19 cellular contexts compared by ENCODE assay signal in genomic region chr13:40180776-40181175, GRCh38.
DNase-seq lines count a peak whose midpoint lies in the region; ATAC-seq, FAIRE-seq and TF ChIP-seq lines count a peak whose summit lies in the region.
"Had no signal": no experiment of that assay in that cellular context is flagged by ENCODE, and none has a peak within 500 bp of the region (broad histone marks: within the 10 kb centered on the region; RNA-seq: fewer than 3 reads in every experiment).

No MANE protein-coding gene starts in this region.

- H3K9me1 ChIP-seq in IMR-90 (ENCODE audit: insufficient read depth, low read length), result no peaks in the 10 kb centered on the region

- H3K4me1 ChIP-seq in IMR-90 (ENCODE audit: control insufficient read depth, insufficient read depth, low read length) (no peaks in the 10 kb centered on the region), H1 (replicated peaks in 1 of 4; ENCODE audit: control insufficient read depth in 3 of 4, insufficient read depth in 4 of 4, low read length in 3 of 4) (no peaks in the 10 kb centered on the region), trophoblast cell (ENCODE audit: control insufficient read depth in 1 of 2, insufficient read depth in 2 of 2, low read length in 2 of 2) (no peaks in the 10 kb centered on the region), aorta (ENCODE audit: control insufficient read depth in 1 of 2, insufficient read depth in 2 of 2, low read length in 2 of 2) (no peaks in the 10 kb centered on the region)

- ATAC-seq in IMR-90 (ENCODE audit: low read depth) (no peak), Right ventricle myocardium superior (ENCODE audit: poor library complexity) (no peak), aorta (ENCODE audit: low FRiP score) (no peak)
- ATAC-seq: CD8-positive, alpha-beta T cell; GM23338; HCT116 had no signal

- H3K9ac ChIP-seq in IMR-90 (ENCODE audit: low read depth, low read length) (no peak overlapping the region), H1 (replicated peaks in 1 of 4; ENCODE audit: extremely low read depth in 1 of 4, low read depth in 3 of 4, low read length in 3 of 4) (no peak overlapping the region), trophoblast cell (ENCODE audit: low read length) (no peak overlapping the region)
- H3K9ac ChIP-seq: BLaER1 treated with 17β-estradiol and CSF1 and Interleukin-3, amounts not matched to agents 10 nM and 100 nM had no signal

- H2BK20ac ChIP-seq in IMR-90 (ENCODE audit: low read depth, low read length) (no peak overlapping the region), H1 (ENCODE audit: low read length) (no peak overlapping the region)

- H2BK120ac ChIP-seq in IMR-90 (ENCODE audit: low read depth, low read length), result no peak overlapping the region
- H2BK120ac ChIP-seq in H1 (replicated peaks; ENCODE audit: low read depth, low read length), result no peak overlapping the region
- H2BK120ac ChIP-seq in trophoblast cell (ENCODE audit: insufficient read depth, low read length, poor library complexity), result no peak overlapping the region

- H2BK5ac ChIP-seq in IMR-90 (ENCODE audit: low read depth, low read length, poor library complexity, severe bottlenecking) (no peak overlapping the region), H1 (ENCODE audit: low read depth, low read length) (no peak overlapping the region), trophoblast cell (ENCODE audit: low read depth, low read length, poor library complexity) (no peak overlapping the region)

- no peaks in the 10 kb centered on the region for H3K36me3 ChIP-seq in IMR-90 (ENCODE audit: control insufficient read depth, insufficient read depth, low read length)
- no peaks in the 10 kb centered on the region for H3K36me3 ChIP-seq in H1 (ENCODE audit: control insufficient read depth in 2 of 4, insufficient read depth in 4 of 4, low read length in 3 of 4)
- H3K36me3 ChIP-seq in trophoblast cell (ENCODE audit: control insufficient read depth in 1 of 2, insufficient read depth in 2 of 2, low read length in 2 of 2), result no peaks in the 10 kb centered on the region
- H3K36me3 ChIP-seq in aorta (ENCODE audit: control insufficient read depth in 1 of 2, insufficient read depth in 2 of 2, low read length in 1 of 2), result no peaks in the 10 kb centered on the region
- H3K36me3 ChIP-seq: BLaER1 treated with 17β-estradiol and CSF1 and Interleukin-3, amounts not matched to agents 10 nM and 100 nM had no signal

- TF ChIP-seq RAD21 in IMR-90 (IDR thresholded peaks at IDR 0.05; ENCODE audit: low read length) (no peak), H1 (IDR thresholded peaks at IDR 0.05 in 1 of 2, conservative IDR thresholded peaks at IDR 0.05 in 1 of 2; ENCODE audit: low read depth in 2 of 2, low read length in 2 of 2) (no peak)

- H4K8ac ChIP-seq in IMR-90 (ENCODE audit: low read depth in 2 of 2, low read length in 2 of 2) (no peak overlapping the region), H1 (ENCODE audit: extremely low read depth, insufficient read depth, low read length) (no peak overlapping the region), trophoblast cell (ENCODE audit: low read depth, low read length) (no peak overlapping the region)

- H2BK15ac ChIP-seq in IMR-90 (ENCODE audit: low read depth, low read length) (no peak overlapping the region), H1 (ENCODE audit: low read length) (no peak overlapping the region)

- TF ChIP-seq EP300 in H1 (IDR thresholded peaks at IDR 0.05; ENCODE audit: borderline replicate concordance in 1 of 2, low read depth in 2 of 2, low read length in 2 of 2), result no peak

- H3K27ac ChIP-seq in IMR-90 (ENCODE audit: insufficient read depth, low read length), result no peak overlapping the region
- H3K27ac ChIP-seq in H1 (ENCODE audit: low read depth, low read length), result no peak overlapping the region
- H3K27ac ChIP-seq in trophoblast cell (ENCODE audit: low read depth, low read length), result no peak overlapping the region
- no peak overlapping the region for H3K27ac ChIP-seq in aorta (ENCODE audit: low read depth in 1 of 2, low read length in 2 of 2)
- H3K27ac ChIP-seq: 22Rv1; BLaER1 treated with 17β-estradiol and CSF1 and Interleukin-3, amounts not matched to agents 10 nM and 100 nM had no signal

- H3K14ac ChIP-seq in IMR-90 (replicated peaks; ENCODE audit: low read depth, low read length) (no peak overlapping the region), H1 (ENCODE audit: insufficient read length) (no peak overlapping the region), trophoblast cell (ENCODE audit: low read length) (no peak overlapping the region)

- H2AK9ac ChIP-seq in IMR-90 (replicated peaks; ENCODE audit: low read depth, low read length, poor library complexity), result no peak overlapping the region

- no CpG with 5 or more reads among the region's 1 CpG for WGBS in IMR-90 (ENCODE audit: extremely low coverage in 2 of 2, insufficient read length in 1 of 2), 2 experiments
- 89% methylated on average over 1 of the region's 1 CpG; no CpG with 5 or more reads in 1 of the 2 experiments for WGBS in H1 (ENCODE audit: extremely low coverage in 1 of 2, insufficient coverage in 1 of 2, insufficient read length in 1 of 2, insufficient replicate concordance in 2 of 2, low coverage in 1 of 2, low lambda C conversion rate in 2 of 2, missing lambda C conversion rate in 1 of 2), 2 experiments
- WGBS in trophoblast cell (ENCODE audit: extremely low coverage, insufficient coverage, insufficient read length), result no CpG with 5 or more reads among the region's 1 CpG
- WGBS in aorta, 2 donors, result 96 to 100% methylated on average over 1 of the region's 1 CpG

- H3K23ac ChIP-seq in IMR-90 (ENCODE audit: low read depth, low read length), result no peak overlapping the region
- H3K23ac ChIP-seq in H1 (ENCODE audit: insufficient read length), result no peak overlapping the region
- no peak overlapping the region for H3K23ac ChIP-seq in trophoblast cell (ENCODE audit: low read length)

- no peaks in the 10 kb centered on the region for H3K23me2 ChIP-seq in H1 (ENCODE audit: low read depth, low read length)

- H4K20me1 ChIP-seq in IMR-90 (ENCODE audit: insufficient read depth, low read length) (no peaks in the 10 kb centered on the region), H1 (replicated peaks in 1 of 2; ENCODE audit: control insufficient read depth in 1 of 2, insufficient read depth in 2 of 2, low read length in 2 of 2) (no peaks in the 10 kb centered on the region)
- H4K20me1 ChIP-seq: BLaER1 treated with 17β-estradiol and CSF1 and Interleukin-3, amounts not matched to agents 10 nM and 100 nM had no signal

- no peak overlapping the region for H4K5ac ChIP-seq in IMR-90 (ENCODE audit: low read depth, low read length)
- no peak overlapping the region for H4K5ac ChIP-seq in H1 (ENCODE audit: insufficient read length, low read depth, low read length)

- no peak overlapping the region for H3K4me2 ChIP-seq in IMR-90 (ENCODE audit: low read depth, low read length)
- H3K4me2 ChIP-seq in H1 (ENCODE audit: insufficient read depth in 1 of 2, low read depth in 2 of 2, low read length in 2 of 2), result no peak overlapping the region
- H3K4me2 ChIP-seq in trophoblast cell (ENCODE audit: low read length), result no peak overlapping the region
- H3K4me2 ChIP-seq: BLaER1 treated with 17β-estradiol and CSF1 and Interleukin-3, amounts not matched to agents 10 nM and 100 nM; GM23338 had no signal

- H4K91ac ChIP-seq in IMR-90 (ENCODE audit: insufficient read depth, low read depth, low read length) (no peak overlapping the region), H1 (replicated peaks; ENCODE audit: insufficient read length, low read length) (no peak overlapping the region), trophoblast cell (ENCODE audit: low read depth, low read length) (no peak overlapping the region)

- peak; percentile 56 for DNase-seq in NCI-H82 treated with DMSO at 0.1 percent for 48 hours (lab: John Stamatoyannopoulos, UW; ENCODE audit: unreplicated experiment)
- DNase-seq in NCI-H82 (lab: John Stamatoyannopoulos, UW), result no peak
- no peak for DNase-seq in IMR-90
- DNase-seq in H1 (ENCODE audit: low read depth in 1 of 2, low spot score in 2 of 2), result no peak
- DNase-seq in trophoblast cell, result peak; percentile 24 to 47
- DNase-seq in NCI-H1417 treated with DMSO at 0.1 percent for 48 hours (lab: John Stamatoyannopoulos, UW), result no peak
- DNase-seq in Right ventricle myocardium superior, result no peak
- no peak for DNase-seq in aorta
- DNase-seq: Calu3; CD8-positive, alpha-beta T cell; DMS79 treated with DMSO at 0.1 percent for 48 hours; GF-D8; H7; HFFc6 had no signal

- H2AFZ ChIP-seq in IMR-90 (replicated peaks; ENCODE audit: low read length, poor library complexity), result no peak overlapping the region
- no peak overlapping the region for H2AFZ ChIP-seq in H1 (ENCODE audit: low read length)
- H2AFZ ChIP-seq in trophoblast cell (ENCODE audit: insufficient read depth, low read length, poor library complexity), result no peak overlapping the region
- H2AFZ ChIP-seq: GM23338 had no signal

- H3K27me3 ChIP-seq in IMR-90 (ENCODE audit: control insufficient read depth, insufficient read depth, low read length), result no peaks in the 10 kb centered on the region
- H3K27me3 ChIP-seq in H1 (replicated peaks in 1 of 4; ENCODE audit: control insufficient read depth in 3 of 4, extremely low read depth in 1 of 4, insufficient read depth in 3 of 4, low read length in 3 of 4), result peaks cover 0 to 9% (median 4%) of the 10 kb centered on the region in 4 experiments; a peak in 3 of 7 replicates
- no peaks in the 10 kb centered on the region for H3K27me3 ChIP-seq in trophoblast cell (ENCODE audit: insufficient read depth, low read length)
- H3K27me3 ChIP-seq in aorta (ENCODE audit: control insufficient read depth in 1 of 2, insufficient read depth in 2 of 2, low read length in 1 of 2), result no peaks in the 10 kb centered on the region
- H3K27me3 ChIP-seq: BLaER1 treated with 17β-estradiol and CSF1 and Interleukin-3, amounts not matched to agents 10 nM and 100 nM had no signal

- H4K12ac ChIP-seq in trophoblast cell (ENCODE audit: low read depth, low read length), result no peak overlapping the region

- TF ChIP-seq POLR2A in IMR-90 (IDR thresholded peaks at IDR 0.05; ENCODE audit: low read depth, low read length) (no peak), H1 (IDR thresholded peaks at IDR 0.05; ENCODE audit: control extremely low read depth in 1 of 2, low read depth in 2 of 2, low read length in 2 of 2) (no peak)

- no TSS peak for BruUV-seq in IMR-90 (replicated peaks; lab: Mats Ljungman, UMichigan)

- H3K4me3 ChIP-seq in IMR-90 (ENCODE audit: insufficient read depth, low read depth, low read length), result no peak overlapping the region
- no peak overlapping the region for H3K4me3 ChIP-seq in H1 (ENCODE audit: extremely low read depth in 1 of 4, insufficient read depth in 2 of 4, low read depth in 3 of 4, low read length in 4 of 4)
- no peak overlapping the region for H3K4me3 ChIP-seq in trophoblast cell (ENCODE audit: low read depth, low read length)
- H3K4me3 ChIP-seq in aorta (ENCODE audit: low read length in 2 of 2), result no peak overlapping the region
- H3K4me3 ChIP-seq: BLaER1 treated with 17β-estradiol and CSF1 and Interleukin-3, amounts not matched to agents 10 nM and 100 nM; GM23338 had no signal

- in situ Hi-C loops in IMR-90 (cut with MboI; ENCODE audit: low sequenced_read_pairs), result no loop called here

- CTCF ChIA-PET in IMR-90 (lab: Yijun Ruan, JAX) (no interaction called here), H1 (lab: Charles Lee; ENCODE audit: partially characterized antibody) (interaction anchor here (0.6 kb wide), 1 partner anchor 77 kb away, joined by 3 read pairs; no protein-coding TSS in a partner anchor)

- H3K18ac ChIP-seq in IMR-90 (ENCODE audit: low read depth, low read length) (no peak overlapping the region), H1 (ENCODE audit: extremely low read depth, low read length) (no peak overlapping the region), trophoblast cell (ENCODE audit: low read length) (no peak overlapping the region)

- H3K79me2 ChIP-seq in H1 (ENCODE audit: control insufficient read depth in 1 of 2, insufficient read depth in 2 of 2, low read length in 2 of 2) (no peaks in the 10 kb centered on the region), trophoblast cell (ENCODE audit: control insufficient read depth, insufficient read depth, low read length, poor library complexity) (no peaks in the 10 kb centered on the region)

- FAIRE-seq in H1 (lab: Jason Lieb, UNC), result no peak
- FAIRE-seq: HTR-8/SVneo had no signal

- TF ChIP-seq CTCF in IMR-90 (conservative IDR thresholded peaks at IDR 0.05; ENCODE audit: low read depth, low read length) (no peak), H1 (IDR thresholded peaks at IDR 0.05; ENCODE audit: control extremely low read depth in 1 of 3, insufficient read depth in 1 of 3, low read depth in 1 of 3, low read length in 3 of 3) (no peak)

- POLR2A ChIA-PET in IMR-90 (lab: Charles Lee; ENCODE audit: unreplicated experiment), result no interaction called here
- POLR2A ChIA-PET in H1 (lab: Charles Lee; ENCODE audit: partially characterized antibody), result interaction anchor here (1.0 kb wide), 1 partner anchor 495 kb away, joined by 3 read pairs; no protein-coding TSS in a partner anchor

- dilution Hi-C loops in IMR-90 (cut with HindIII; ENCODE audit: low sequenced_read_pairs, unreplicated experiment), result no loop called here

- H3K4ac ChIP-seq in IMR-90 (ENCODE audit: low read depth, low read length), result no peak overlapping the region
- H3K4ac ChIP-seq in H1 (replicated peaks; ENCODE audit: insufficient read length, low read depth, low read length), result no peak overlapping the region
- H3K4ac ChIP-seq in trophoblast cell (ENCODE audit: low read depth, low read length), result no peak overlapping the region

- H3K9me3 ChIP-seq in IMR-90 (ENCODE audit: control insufficient read depth, insufficient read depth, low read length) (no peaks in the 10 kb centered on the region), H1 (ENCODE audit: insufficient read depth in 2 of 2, low read depth in 1 of 2, low read length in 1 of 2) (no peaks in the 10 kb centered on the region), trophoblast cell (ENCODE audit: insufficient read depth, low read depth, low read length) (no peaks in the 10 kb centered on the region), aorta (ENCODE audit: control insufficient read depth, low read length) (no peaks in the 10 kb centered on the region)

- no peaks in the 10 kb centered on the region for H3K79me1 ChIP-seq in IMR-90 (ENCODE audit: low read depth in 1 of 2, low read length in 2 of 2)
- H3K79me1 ChIP-seq in H1 (ENCODE audit: low read depth, low read length), result no peaks in the 10 kb centered on the region
- H3K79me1 ChIP-seq in trophoblast cell (ENCODE audit: low read length), result no peaks in the 10 kb centered on the region

- intact Hi-C loops in IMR-90 (cut with micrococcal nuclease) (no loop called here), Right ventricle myocardium superior (cut with DNase I) (no loop called here), aorta (cut with DNase I) (no loop called here)

- H2BK12ac ChIP-seq in H1 (ENCODE audit: low read depth, low read length) (no peak overlapping the region), trophoblast cell (ENCODE audit: low read length) (no peak overlapping the region)

- H2AK5ac ChIP-seq in IMR-90 (ENCODE audit: low read depth, low read length) (no peak overlapping the region), H1 (ENCODE audit: low read depth, low read length) (no peak overlapping the region), trophoblast cell (ENCODE audit: low read length) (no peak overlapping the region)

- H3K56ac ChIP-seq in IMR-90 (ENCODE audit: extremely low read depth, insufficient read depth, low read length), result no peak overlapping the region
- no peak overlapping the region for H3K56ac ChIP-seq in H1 (replicated peaks; ENCODE audit: insufficient read length, low read depth, low read length)

Comparison
In these comparisons a context has a peak if more than half of its experiments do, and no peak if none do; other contexts are left out.
1. DNase-seq: peak in NCI-H82 treated with DMSO at 0.1 percent for 48 hours (single experiment) and trophoblast cell (2 of 2); none in NCI-H82 (single experiment), IMR-90 (single experiment), H1 (0 of 2), NCI-H1417 treated with DMSO at 0.1 percent for 48 hours (single experiment), Right ventricle myocardium superior (single experiment) and aorta (0 of 2).